2 cellular contexts compared by ENCODE assay signal in genomic region chr17:75406222-75406615, GRCh38.
TF ChIP-seq lines count a peak whose summit lies in the region.

No MANE protein-coding gene starts in this region.

TF ChIP-seq in GM12878, 131 proteins besides CTCF, POLR2A, EP300 and RAD21:
- no peak for TF ChIP-seq ASH2L (IDR thresholded peaks at IDR 0.05; ENCODE audit: borderline replicate concordance, low read depth)
- TF ChIP-seq NBN (IDR thresholded peaks at IDR 0.05): no peak
- no peak for TF ChIP-seq CREB1 (IDR thresholded peaks at IDR 0.05; ENCODE audit: low read depth)
- TF ChIP-seq ZBED1 (IDR thresholded peaks at IDR 0.05; ENCODE audit: borderline replicate concordance): no peak
- no peak for TF ChIP-seq SMAD5 (IDR thresholded peaks at IDR 0.05; ENCODE audit: low read depth)
- TF ChIP-seq SREBF1 (IDR thresholded peaks at IDR 0.05; ENCODE audit: low read length): no peak
- no peak for TF ChIP-seq ZZZ3 (IDR thresholded peaks at IDR 0.05; ENCODE audit: control insufficient read depth, insufficient read length, low read depth)
- TF ChIP-seq, protein P1, sequence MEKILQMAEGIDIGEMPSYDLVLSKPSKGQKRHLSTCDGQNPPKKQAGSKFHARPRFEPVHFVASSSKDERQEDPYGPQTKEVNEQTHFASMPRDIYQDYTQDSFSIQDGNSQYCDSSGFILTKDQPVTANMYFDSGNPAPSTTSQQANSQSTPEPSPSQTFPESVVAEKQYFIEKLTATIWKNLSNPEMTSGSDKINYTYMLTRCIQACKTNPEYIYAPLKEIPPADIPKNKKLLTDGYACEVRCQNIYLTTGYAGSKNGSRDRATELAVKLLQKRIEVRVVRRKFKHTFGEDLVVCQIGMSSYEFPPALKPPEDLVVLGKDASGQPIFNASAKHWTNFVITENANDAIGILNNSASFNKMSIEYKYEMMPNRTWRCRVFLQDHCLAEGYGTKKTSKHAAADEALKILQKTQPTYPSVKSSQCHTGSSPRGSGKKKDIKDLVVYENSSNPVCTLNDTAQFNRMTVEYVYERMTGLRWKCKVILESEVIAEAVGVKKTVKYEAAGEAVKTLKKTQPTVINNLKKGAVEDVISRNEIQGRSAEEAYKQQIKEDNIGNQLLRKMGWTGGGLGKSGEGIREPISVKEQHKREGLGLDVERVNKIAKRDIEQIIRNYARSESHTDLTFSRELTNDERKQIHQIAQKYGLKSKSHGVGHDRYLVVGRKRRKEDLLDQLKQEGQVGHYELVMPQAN (conservative IDR thresholded peaks at IDR 0.05): no peak
- TF ChIP-seq PKNOX1 (IDR thresholded peaks at IDR 0.05): no peak
- TF ChIP-seq NR2F1 (conservative IDR thresholded peaks at IDR 0.05): no peak
TF ChIP-seq in GM12878: peak in this region for 0.

TF ChIP-seq in liver, 16 proteins besides CTCF, POLR2A, EP300 and RAD21:
- TF ChIP-seq FOXA1 (IDR thresholded peaks at IDR 0.05) (no peak), ZBTB33 (IDR thresholded peaks at IDR 0.05) (no peak), ATF3 (IDR thresholded peaks at IDR 0.05) (no peak), HNF4A (conservative IDR thresholded peaks at IDR 0.05) (no peak), EGR1 (IDR thresholded peaks at IDR 0.05; ENCODE audit: low read depth in 2 of 2) (no peak), JUND (IDR thresholded peaks at IDR 0.05) (no peak), TAF1 (conservative IDR thresholded peaks at IDR 0.05) (no peak), HNF4G (IDR thresholded peaks at IDR 0.05) (no peak), RXRA (IDR thresholded peaks at IDR 0.05) (no peak), NR2F2 (IDR thresholded peaks at IDR 0.05) (no peak)
- TF ChIP-seq, protein P2, sequence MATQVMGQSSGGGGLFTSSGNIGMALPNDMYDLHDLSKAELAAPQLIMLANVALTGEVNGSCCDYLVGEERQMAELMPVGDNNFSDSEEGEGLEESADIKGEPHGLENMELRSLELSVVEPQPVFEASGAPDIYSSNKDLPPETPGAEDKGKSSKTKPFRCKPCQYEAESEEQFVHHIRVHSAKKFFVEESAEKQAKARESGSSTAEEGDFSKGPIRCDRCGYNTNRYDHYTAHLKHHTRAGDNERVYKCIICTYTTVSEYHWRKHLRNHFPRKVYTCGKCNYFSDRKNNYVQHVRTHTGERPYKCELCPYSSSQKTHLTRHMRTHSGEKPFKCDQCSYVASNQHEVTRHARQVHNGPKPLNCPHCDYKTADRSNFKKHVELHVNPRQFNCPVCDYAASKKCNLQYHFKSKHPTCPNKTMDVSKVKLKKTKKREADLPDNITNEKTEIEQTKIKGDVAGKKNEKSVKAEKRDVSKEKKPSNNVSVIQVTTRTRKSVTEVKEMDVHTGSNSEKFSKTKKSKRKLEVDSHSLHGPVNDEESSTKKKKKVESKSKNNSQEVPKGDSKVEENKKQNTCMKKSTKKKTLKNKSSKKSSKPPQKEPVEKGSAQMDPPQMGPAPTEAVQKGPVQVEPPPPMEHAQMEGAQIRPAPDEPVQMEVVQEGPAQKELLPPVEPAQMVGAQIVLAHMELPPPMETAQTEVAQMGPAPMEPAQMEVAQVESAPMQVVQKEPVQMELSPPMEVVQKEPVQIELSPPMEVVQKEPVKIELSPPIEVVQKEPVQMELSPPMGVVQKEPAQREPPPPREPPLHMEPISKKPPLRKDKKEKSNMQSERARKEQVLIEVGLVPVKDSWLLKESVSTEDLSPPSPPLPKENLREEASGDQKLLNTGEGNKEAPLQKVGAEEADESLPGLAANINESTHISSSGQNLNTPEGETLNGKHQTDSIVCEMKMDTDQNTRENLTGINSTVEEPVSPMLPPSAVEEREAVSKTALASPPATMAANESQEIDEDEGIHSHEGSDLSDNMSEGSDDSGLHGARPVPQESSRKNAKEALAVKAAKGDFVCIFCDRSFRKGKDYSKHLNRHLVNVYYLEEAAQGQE (IDR thresholded peaks at IDR 0.05): no peak
- TF ChIP-seq, protein P3, sequence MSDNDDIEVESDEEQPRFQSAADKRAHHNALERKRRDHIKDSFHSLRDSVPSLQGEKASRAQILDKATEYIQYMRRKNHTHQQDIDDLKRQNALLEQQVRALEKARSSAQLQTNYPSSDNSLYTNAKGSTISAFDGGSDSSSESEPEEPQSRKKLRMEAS (IDR thresholded peaks at IDR 0.05): no peak
